8 cellular contexts compared by ENCODE assay signal in genomic region chr10:125595911-125596310, GRCh38.
"Had no signal": no experiment of that assay in that cellular context is flagged by ENCODE, and none has a peak within 500 bp of the region (broad histone marks: within the 10 kb centered on the region; RNA-seq: fewer than 3 reads in every experiment).

No MANE protein-coding gene starts in this region.

- ATAC-seq: HepG2 had no signal

- DNase-seq: H9, HCEC 1CT, HFFc6, KG1 had no signal

- FAIRE-seq: H1, H54, HepG2 had no signal

- H3K27ac ChIP-seq: HL-60 had no signal
